ENCODE assay signal across 15 cellular contexts in the genomic region with DNA sequence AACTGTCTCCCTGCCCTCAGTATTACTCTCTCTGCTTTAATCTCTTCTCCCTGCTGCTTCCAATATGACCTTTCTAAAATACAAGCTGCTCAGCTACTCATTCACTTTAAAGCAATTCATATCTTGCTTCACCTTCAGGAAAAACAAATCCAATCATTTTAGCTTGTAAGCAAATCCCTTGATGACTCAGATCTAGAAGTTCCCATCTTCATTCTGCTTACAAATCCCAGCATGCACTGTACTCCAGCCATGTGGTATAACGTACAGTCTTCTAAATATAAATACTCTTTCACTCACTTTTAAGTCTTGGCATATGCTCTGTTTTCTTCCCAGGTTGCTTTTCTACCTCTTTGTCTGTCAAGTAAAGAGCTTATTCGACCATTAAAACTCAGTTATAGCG.
DNase-seq lines count a peak whose midpoint lies in the region; ATAC-seq and TF ChIP-seq lines count a peak whose summit lies in the region.
"Had no signal": no experiment of that assay in that cellular context is flagged by ENCODE, and none has a peak within 500 bp of the region (broad histone marks: within the 10 kb centered on the region; RNA-seq: fewer than 3 reads in every experiment).

No MANE protein-coding gene starts in this region.

- H3K36me3 Mint-ChIP-seq in CD8-positive, alpha-beta T cell, result no peaks in the 10 kb centered on the region
- H3K36me3 Mint-ChIP-seq: CD4-positive, CD25-positive, alpha-beta regulatory T cell had no signal

- H3K27me3 ChIP-seq in MM.1S (replicated peaks; ENCODE audit: insufficient read depth, low read length) (no peaks in the 10 kb centered on the region), smooth muscle cell (ENCODE audit: low read depth) (no peaks in the 10 kb centered on the region)
- no peaks in the 10 kb centered on the region for H3K27me3 ChIP-seq in CD8-positive, alpha-beta T cell (ENCODE audit: insufficient read depth, low read length)
- H3K27me3 ChIP-seq: BLaER1 treated with 17β-estradiol and CSF1 and Interleukin-3, amounts not matched to agents 10 nM and 100 nM had no signal

- WGBS in smooth muscle cell (ENCODE audit: low lambda C conversion rate), result 75% methylated on average over 3 of the region's 3 CpGs

- H3K27me3 Mint-ChIP-seq in CD8-positive, alpha-beta T cell (ENCODE audit: low read depth), result no peaks in the 10 kb centered on the region
- H3K27me3 Mint-ChIP-seq: CD4-positive, CD25-positive, alpha-beta regulatory T cell had no signal

- peak overlapping the region; percentile 8; the same call in 1 of the 2 replicates for H3K4me2 ChIP-seq in MM.1S (ENCODE audit: low read depth, low read length)
- peak overlapping the region; percentile 8 for H3K4me2 ChIP-seq in smooth muscle cell

- H3K27ac ChIP-seq in MM.1S (ENCODE audit: low read length), result peak overlapping the region; percentile 94; the same call in 1 of the 2 replicates
- peak overlapping the region; percentile 72 for H3K27ac ChIP-seq in smooth muscle cell (ENCODE audit: low read depth)
- no peak overlapping the region for H3K27ac ChIP-seq in CD8-positive, alpha-beta T cell (ENCODE audit: low read depth, low read length)
- H3K27ac ChIP-seq: BLaER1 treated with 17β-estradiol and CSF1 and Interleukin-3, amounts not matched to agents 10 nM and 100 nM had no signal

- H3F3A ChIP-seq in MM.1S (ENCODE audit: insufficient read depth, low read length), result peaks cover 52% of the 10 kb centered on the region
- H3F3A ChIP-seq in smooth muscle cell (ENCODE audit: low read depth), result peaks cover 1% of the 10 kb centered on the region

- CTCF ChIA-PET in CD8-positive, alpha-beta T cell (lab: Charles Lee), result no interaction called here

- H2AFZ ChIP-seq in MM.1S (ENCODE audit: low read length), result no peak overlapping the region
- peak overlapping the region; percentile 32 for H2AFZ ChIP-seq in smooth muscle cell (ENCODE audit: low read depth)

- H3K9me3 ChIP-seq in MM.1S (replicated peaks; ENCODE audit: insufficient read depth, low read length) (no peaks in the 10 kb centered on the region), smooth muscle cell (replicated peaks; ENCODE audit: low read depth) (peaks cover 4% of the 10 kb centered on the region)
- no peaks in the 10 kb centered on the region for H3K9me3 ChIP-seq in CD8-positive, alpha-beta T cell (ENCODE audit: low read length)

- peaks cover 17% of the 10 kb centered on the region for H3K9me3 Mint-ChIP-seq in CD8-positive, alpha-beta T cell

- H3K9me2 ChIP-seq in MM.1S (replicated peaks; ENCODE audit: insufficient read depth, low read length), result no peaks in the 10 kb centered on the region

- POLR2A ChIA-PET in CD8-positive, alpha-beta T cell (lab: Charles Lee), result no interaction called here

- H4K20me1 ChIP-seq in MM.1S (ENCODE audit: insufficient read depth, low read length), result no peaks in the 10 kb centered on the region
- no peaks in the 10 kb centered on the region for H4K20me1 ChIP-seq in smooth muscle cell (ENCODE audit: low read depth)
- H4K20me1 ChIP-seq: BLaER1 treated with 17β-estradiol and CSF1 and Interleukin-3, amounts not matched to agents 10 nM and 100 nM had no signal

- H3K4me3 ChIP-seq in MM.1S (ENCODE audit: low read length) (no peak overlapping the region), smooth muscle cell (no peak overlapping the region)
- no peak overlapping the region for H3K4me3 ChIP-seq in CD8-positive, alpha-beta T cell (ENCODE audit: low read depth, low read length)
- H3K4me3 ChIP-seq: BLaER1 treated with 17β-estradiol and CSF1 and Interleukin-3, amounts not matched to agents 10 nM and 100 nM had no signal

- no peak for TF ChIP-seq CTCF in MM.1S (IDR thresholded peaks at IDR 0.05; ENCODE audit: low read length)
- TF ChIP-seq CTCF in smooth muscle cell (IDR thresholded peaks at IDR 0.05; ENCODE audit: borderline replicate concordance, insufficient read depth, poor library complexity, severe bottlenecking), result no peak
- no peak for TF ChIP-seq CTCF in CD8-positive, alpha-beta T cell (IDR thresholded peaks at IDR 0.05)

- H3K4me3 Mint-ChIP-seq in CD8-positive, alpha-beta T cell, result no peak overlapping the region
- H3K4me3 Mint-ChIP-seq: CD4-positive, CD25-positive, alpha-beta regulatory T cell; H9 had no signal

- no peaks in the 10 kb centered on the region for H3K4me1 Mint-ChIP-seq in CD8-positive, alpha-beta T cell (ENCODE audit: low read depth)
- H3K4me1 Mint-ChIP-seq: H9 had no signal

- intact Hi-C loops in CD8-positive, alpha-beta T cell (cut with DNase I, micrococcal nuclease), result no loop called here

- H3K4me1 ChIP-seq in MM.1S (ENCODE audit: low read length), result peaks cover 68% of the 10 kb centered on the region
- no peaks in the 10 kb centered on the region for H3K4me1 ChIP-seq in smooth muscle cell (ENCODE audit: low read depth)
- H3K4me1 ChIP-seq in CD8-positive, alpha-beta T cell (ENCODE audit: insufficient read depth, low read length), result no peaks in the 10 kb centered on the region

- DNase-seq in MM.1S, result no peak
- peak; percentile 0 for DNase-seq in amniotic epithelial cell (ENCODE audit: low read depth)
- peak; percentile 2 for DNase-seq in kidney tubule cell (ENCODE audit: low spot score)
- DNase-seq in smooth muscle cell (lab: John Stamatoyannopoulos, UW; ENCODE audit: unreplicated experiment), result no peak
- no peak for DNase-seq in CD8-positive, alpha-beta T cell
- no peak for DNase-seq in GM03348 (ENCODE audit: low spot score)
- DNase-seq in activated CD8-positive, alpha-beta memory T cell treated with anti-CD3 and anti-CD28 coated beads for 24 hours, result no peak
- DNase-seq: ACHN; Calu3; CD4-positive, CD25-positive, alpha-beta regulatory T cell; DMS 273 treated with DMSO at 0.1 percent for 48 hours; DMS79; GOT3; H9 had no signal

- no peak overlapping the region for H3K9ac ChIP-seq in MM.1S (ENCODE audit: low read length)
- no peak overlapping the region for H3K9ac ChIP-seq in smooth muscle cell (ENCODE audit: low read depth)
- H3K9ac ChIP-seq: BLaER1 treated with 17β-estradiol and CSF1 and Interleukin-3, amounts not matched to agents 10 nM and 100 nM had no signal

- H3K27ac Mint-ChIP-seq in CD8-positive, alpha-beta T cell, result no peak overlapping the region
- H3K27ac Mint-ChIP-seq: CD4-positive, CD25-positive, alpha-beta regulatory T cell; H9 had no signal

- ATAC-seq in CD8-positive, alpha-beta T cell, result no peak

- H3K36me3 ChIP-seq in MM.1S (replicated peaks; ENCODE audit: insufficient read depth, low read length) (no peaks in the 10 kb centered on the region), smooth muscle cell (ENCODE audit: low read depth) (no peaks in the 10 kb centered on the region)
- H3K36me3 ChIP-seq in CD8-positive, alpha-beta T cell (ENCODE audit: insufficient read depth, low read length), result no peaks in the 10 kb centered on the region
- H3K36me3 ChIP-seq: BLaER1 treated with 17β-estradiol and CSF1 and Interleukin-3, amounts not matched to agents 10 nM and 100 nM had no signal

- H3K79me2 ChIP-seq in MM.1S (ENCODE audit: low read length), result no peaks in the 10 kb centered on the region
- H3K79me2 ChIP-seq in smooth muscle cell (ENCODE audit: low read depth), result no peaks in the 10 kb centered on the region

Comparison
In these comparisons a context has a peak if more than half of its experiments do, and no peak if none do; other contexts are left out.
1. DNase-seq: peak in amniotic epithelial cell (single experiment) and kidney tubule cell (single experiment); none in MM.1S (single experiment), smooth muscle cell (single experiment), CD8-positive, alpha-beta T cell (0 of 7), GM03348 (single experiment) and activated CD8-positive, alpha-beta memory T cell treated with anti-CD3 and anti-CD28 coated beads for 24 hours (single experiment).